8 cellular contexts compared by ENCODE assay signal in the genomic region with DNA sequence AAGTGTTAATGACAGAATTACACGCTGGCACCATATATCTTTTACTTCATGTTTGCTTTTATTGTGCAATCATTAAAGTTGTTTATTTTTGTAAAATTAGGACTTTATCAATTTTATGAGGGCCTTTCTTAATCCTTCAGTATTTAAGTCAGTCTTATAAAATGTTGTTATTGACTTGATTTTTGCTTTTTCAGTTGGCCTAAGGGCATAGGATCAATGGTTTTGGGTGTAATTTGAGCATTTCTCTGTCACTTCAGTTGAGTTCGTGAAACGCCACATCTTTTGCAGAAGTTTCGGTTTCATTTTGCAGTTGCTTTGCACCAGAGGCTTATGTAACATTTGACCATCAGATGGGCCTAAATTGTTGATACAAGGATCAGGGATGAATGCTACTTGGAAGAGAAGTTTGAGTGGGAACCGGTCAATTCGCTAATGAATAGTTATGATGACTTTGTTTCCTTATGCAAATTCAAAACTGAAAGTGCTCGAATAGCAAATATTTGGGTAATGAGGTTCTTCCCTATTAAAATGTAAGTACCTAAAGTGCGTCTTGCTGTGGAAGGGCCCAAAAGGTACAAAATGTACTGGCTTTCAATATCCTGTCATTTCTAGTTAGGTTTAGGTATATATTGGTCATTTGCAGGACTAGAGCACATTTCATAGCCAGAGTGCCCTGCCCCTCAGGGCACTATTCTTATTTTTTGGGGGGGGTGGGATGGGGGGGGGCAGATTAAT.
DNase-seq lines count a peak whose midpoint lies in the region; ATAC-seq and TF ChIP-seq lines count a peak whose summit lies in the region.

No MANE protein-coding gene starts in this region.

- H3K9me3 Mint-ChIP-seq in activated naive CD8-positive, alpha-beta T cell (ENCODE audit: low read depth): no peaks in the 10 kb centered on the region

- peak overlapping the region; percentile 33 for H3K4me3 ChIP-seq in ovary

- no peak for TF ChIP-seq POLR2A in ovary (IDR thresholded peaks at IDR 0.05)

- H3K27me3 Mint-ChIP-seq in activated naive CD8-positive, alpha-beta T cell: peaks cover 3% of the 10 kb centered on the region

- TF ChIP-seq EP300 in ovary (IDR thresholded peaks at IDR 0.05): no peak

- ATAC-seq in GM19035 (IDR thresholded peaks at IDR 0.05; ENCODE audit: unreplicated experiment) (peak; percentile 66), HG03354 (IDR thresholded peaks at IDR 0.05; ENCODE audit: poor library complexity, severe bottlenecking, unreplicated experiment) (peak; percentile 76), GM21825 (IDR thresholded peaks at IDR 0.05; ENCODE audit: unreplicated experiment) (no peak)

- H3K27ac Mint-ChIP-seq in activated naive CD8-positive, alpha-beta T cell: no peak overlapping the region

- no peaks in the 10 kb centered on the region for H3K27me3 ChIP-seq in ovary

- H3K36me3 Mint-ChIP-seq in activated naive CD8-positive, alpha-beta T cell: no peaks in the 10 kb centered on the region

- TF ChIP-seq CTCF in ovary (IDR thresholded peaks at IDR 0.05): no peak

- no peaks in the 10 kb centered on the region for H3K36me3 ChIP-seq in ovary

- DNase-seq in ovary (no peak), amygdala (lab: John Stamatoyannopoulos, UW) (no peak), anterior cingulate cortex (lab: John Stamatoyannopoulos, UW) (no peak), NCI-H2171 treated with DMSO at 0.1 percent for 48 hours (lab: John Stamatoyannopoulos, UW) (no peak)

- peak overlapping the region; percentile 41 to 54 for H3K27ac ChIP-seq in ovary

- H3K9me3 ChIP-seq in ovary: no peaks in the 10 kb centered on the region

- H3K4me1 ChIP-seq in ovary (ENCODE audit: insufficient read depth): peaks cover 9% of the 10 kb centered on the region

- H3K4me1 Mint-ChIP-seq in activated naive CD8-positive, alpha-beta T cell (ENCODE audit: low read depth): peaks cover 20% of the 10 kb centered on the region

- 8 to 23% (median 10%) methylated on average over 8 of the region's 8 CpGs for WGBS in ovary, 3 donors

- intact Hi-C loops in ovary (cut with DNase I): no loop called here

- H3K4me3 Mint-ChIP-seq in activated naive CD8-positive, alpha-beta T cell: peak overlapping the region; percentile 85
